ENCODE assay signal across 19 cellular contexts in genomic region chr1:24752305-24752704, GRCh38. TPM values are rescaled to one million over a fixed set of nuclear protein-coding genes. Genes with fewer than 3 reads are reported as not detected.
DNase-seq lines count a peak whose midpoint lies in the region; ATAC-seq, FAIRE-seq and TF ChIP-seq lines count a peak whose summit lies in the region.
"Had no signal": no experiment of that assay in that cellular context is flagged by ENCODE, and none has a peak within 500 bp of the region (broad histone marks: within the 10 kb centered on the region; RNA-seq: fewer than 3 reads in every experiment).

No MANE protein-coding gene starts in this region.

- H3K9me3 ChIP-seq in cardiac muscle cell (ENCODE audit: low read depth): no peaks in the 10 kb centered on the region
- no peaks in the 10 kb centered on the region; the same call in 2 of the 3 replicates for H3K9me3 ChIP-seq in GM12878 (replicated peaks; ENCODE audit: control insufficient read depth, insufficient read depth, low read length)
- H3K9me3 ChIP-seq in muscle layer of duodenum (ENCODE audit: control insufficient read depth in 1 of 2, low read length in 2 of 2): no peaks in the 10 kb centered on the region
- H3K9me3 ChIP-seq in tibial artery: no peaks in the 10 kb centered on the region
- H3K9me3 ChIP-seq: left lung, ovary, spleen had no signal

- ATAC-seq in Right ventricle myocardium superior (ENCODE audit: poor library complexity) (no peak), GM12878 (0 out of 3 replicates have a peak, but pooled peaks have one; percentile 2), HG02759 (IDR thresholded peaks at IDR 0.05; ENCODE audit: unreplicated experiment) (no peak)

- intact Hi-C loops in Right ventricle myocardium superior (cut with DNase I) (no loop called here), GM12878 (cut with micrococcal nuclease; ENCODE audit: unreplicated experiment) (no loop called here), tibial artery (cut with DNase I; ENCODE audit: low total_unique reads) (no loop called here)

- H2AFZ ChIP-seq in GM12878 (ENCODE audit: control insufficient read depth, low read depth, low read length): no peak overlapping the region

- DNase-seq in cardiac muscle cell (ENCODE audit: low read depth in 1 of 2, low spot score in 1 of 2) (no peak), Right ventricle myocardium superior (no peak), GM12878 (ENCODE audit: low read depth, low spot score) (no peak), tibial artery (no peak), GM20000 (ENCODE audit: low spot score) (no peak), medulla oblongata (ENCODE audit: extremely low spot score) (no peak)
- DNase-seq: activated CD4-positive, alpha-beta T cell treated with anti-CD3 and anti-CD28 coated beads, Interleukin-2, amount 10 ng/mL, durations not matched to agents 7 days and 5 days; activated naive CD4-positive, alpha-beta T cell; left lung; NCI-H1930; NK-92 treated with Interleukin-12 subunit alpha and Interleukin-12 subunit beta, amount 100 ng/mL, for 24 hours; ovary; stimulated activated CD8-positive, alpha-beta memory T cell treated with anti-CD3 and anti-CD28 coated beads, Interleukin-4, amount 100 ng/mL, for 48 hours; SW 1271 had no signal

- H3K4me2 ChIP-seq in GM12878 (ENCODE audit: control insufficient read depth, insufficient read depth): no peak overlapping the region

- SMC1A ChIA-PET in GM12878 (lab: Charles Lee; ENCODE audit: uncharacterized antibody, unreplicated experiment): interaction anchor here (0.7 to 9.5 kb wide), 16 partner anchors 9 to 83 kb away, joined by 3 to 174 read pairs (median 5); no protein-coding TSS in a partner anchor

- H3K4me3 ChIP-seq in cardiac muscle cell: no peak overlapping the region
- no peak overlapping the region for H3K4me3 ChIP-seq in GM12878
- H3K4me3 ChIP-seq in muscle layer of duodenum (ENCODE audit: low read depth in 1 of 2, low read length in 2 of 2): peak overlapping the region in 1 of 2 donors; percentile 24
- H3K4me3 ChIP-seq in tibial artery: peak overlapping the region; percentile 30 to 40
- H3K4me3 ChIP-seq: BLaER1 treated with 17β-estradiol and CSF1 and Interleukin-3, amounts not matched to agents 10 nM and 100 nM; left lung; ovary; spleen had no signal

- RAD21 ChIA-PET in GM12878 (lab: Charles Lee; ENCODE audit: unreplicated experiment): interaction anchor here (0.5 to 2.1 kb wide), 7 partner anchors 11 to 78 kb away, joined by 3 to 21 read pairs (median 3); no protein-coding TSS in a partner anchor

- H3K27ac ChIP-seq in cardiac muscle cell (peak overlapping the region; percentile 16), GM12878 (ENCODE audit: control insufficient read depth, insufficient read depth) (no peak overlapping the region), muscle layer of duodenum (ENCODE audit: low read length) (peak overlapping the region; percentile 24), tibial artery (peak overlapping the region; percentile 77 to 91)
- H3K27ac ChIP-seq: BLaER1 treated with 17β-estradiol and CSF1 and Interleukin-3, amounts not matched to agents 10 nM and 100 nM; epithelial cell of prostate; left lung; ovary; spleen had no signal

- no peak for TF ChIP-seq POLR2A in GM12878 (IDR thresholded peaks at IDR 0.05; ENCODE audit: low read depth, low read length)

- no peak for TF ChIP-seq EP300 in GM12878 (IDR thresholded peaks at IDR 0.05; ENCODE audit: borderline replicate concordance in 1 of 2, control insufficient read depth in 1 of 2, low read depth in 2 of 2, low read length in 2 of 2)

- no peak overlapping the region for H3K9ac ChIP-seq in GM12878 (ENCODE audit: control insufficient read depth, insufficient read depth, low read length)
- H3K9ac ChIP-seq: BLaER1 treated with 17β-estradiol and CSF1 and Interleukin-3, amounts not matched to agents 10 nM and 100 nM had no signal

- in situ Hi-C loops in GM12878 (cut with MboI): no loop called here

- TF ChIP-seq CTCF in cardiac muscle cell (IDR thresholded peaks at IDR 0.05; ENCODE audit: low read depth, low read length): no peak
- TF ChIP-seq CTCF in GM12878 (IDR thresholded peaks at IDR 0.05 in 2 of 3, conservative IDR thresholded peaks at IDR 0.05 in 1 of 3; ENCODE audit: control insufficient read depth in 2 of 3, extremely low read depth in 1 of 3, insufficient read depth in 1 of 3, low read depth in 3 of 3, low read length in 3 of 3): no peak
- no peak for TF ChIP-seq CTCF in tibial artery (IDR thresholded peaks at IDR 0.05)
- TF ChIP-seq CTCF in GM20000 (IDR thresholded peaks at IDR 0.05; ENCODE audit: extremely low read depth, missing control alignments): no peak

- POLR2A ChIA-PET in GM12878 (lab: Charles Lee): interaction anchor here (0.5 to 1.7 kb wide), 5 partner anchors 11 to 58 kb away, joined by 3 to 14 read pairs (median 3); no protein-coding TSS in a partner anchor

- H3K36me3 ChIP-seq in cardiac muscle cell (no peaks in the 10 kb centered on the region), GM12878 (ENCODE audit: control insufficient read depth in 2 of 2, insufficient read depth in 2 of 2, low read length in 1 of 2) (peaks cover 0 to 6% of the 10 kb centered on the region in 2 experiments; a peak in 1 of 4 replicates), muscle layer of duodenum (ENCODE audit: control insufficient read depth in 1 of 2, insufficient read depth in 2 of 2, low read length in 2 of 2) (no peaks in the 10 kb centered on the region), tibial artery (no peaks in the 10 kb centered on the region)
- H3K36me3 ChIP-seq: ovary, spleen had no signal

- peaks cover 68% of the 10 kb centered on the region for H3K79me2 ChIP-seq in GM12878 (ENCODE audit: control insufficient read depth, insufficient read depth, low read length)

- no TSS peak for BruUV-seq in GM12878 (replicated peaks; lab: Mats Ljungman, UMichigan)

- no peak for FAIRE-seq in GM12878 (lab: Jason Lieb, UNC)

- H3K4me1 ChIP-seq in cardiac muscle cell (ENCODE audit: low read depth) (peaks cover 30% of the 10 kb centered on the region), GM12878 (ENCODE audit: control insufficient read depth, insufficient read depth, low read length) (peaks cover 9% of the 10 kb centered on the region; the same call in 1 of the 2 replicates), muscle layer of duodenum (ENCODE audit: control insufficient read depth in 1 of 2, insufficient read depth in 2 of 2, low read length in 2 of 2) (peaks cover 0 to 46% of the 10 kb centered on the region in 2 donors), tibial artery (peaks cover 0 to 93% (median 51%) of the 10 kb centered on the region in 4 donors)

- H3K27me3 ChIP-seq in cardiac muscle cell: no peaks in the 10 kb centered on the region
- no peaks in the 10 kb centered on the region for H3K27me3 ChIP-seq in GM12878 (replicated peaks in 1 of 2; ENCODE audit: control insufficient read depth in 2 of 2, insufficient read depth in 2 of 2, low read length in 1 of 2)
- H3K27me3 ChIP-seq in muscle layer of duodenum (ENCODE audit: low read depth, low read length): no peaks in the 10 kb centered on the region
- no peaks in the 10 kb centered on the region for H3K27me3 ChIP-seq in tibial artery
- H3K27me3 ChIP-seq: BLaER1 treated with 17β-estradiol and CSF1 and Interleukin-3, amounts not matched to agents 10 nM and 100 nM; left lung; ovary; spleen had no signal

- CTCF ChIA-PET in GM12878 (lab: Yijun Ruan, JAX): interaction anchor here (0.7 to 2.2 kb wide), 11 partner anchors 11 to 336 kb away, joined by 3 to 18 read pairs (median 3); no protein-coding TSS in a partner anchor

- WGBS in GM12878 (ENCODE audit: insufficient coverage, insufficient replicate concordance, low lambda C conversion rate, missing lambda C conversion rate): 80% methylated on average over 3 of the region's 3 CpGs

- TF ChIP-seq RAD21 in GM12878 (IDR thresholded peaks at IDR 0.05; ENCODE audit: insufficient read depth, low read depth, low read length): no peak

- H4K20me1 ChIP-seq in GM12878 (ENCODE audit: control insufficient read depth, insufficient read depth): no peaks in the 10 kb centered on the region; the same call in 1 of the 2 replicates

TF ChIP-seq in GM12878, 131 proteins besides CTCF, POLR2A, EP300 and RAD21:
- TF ChIP-seq ZNF622 (IDR thresholded peaks at IDR 0.05) (no peak), MEF2B (IDR thresholded peaks at IDR 0.05; ENCODE audit: partially characterized antibody, poor library complexity, severe bottlenecking) (no peak), CREM (IDR thresholded peaks at IDR 0.05; ENCODE audit: low read depth) (no peak)
TF ChIP-seq in GM12878: peak in this region for 0.

RNA-seq across cellular contexts. Expression of gene CLIC4, which starts 7.1 kb away (rescaled TPM):
- 174 and 361 TPM in 2 replicates for total RNA-seq in cardiac muscle cell
- 136 and 221 TPM in 2 replicates for polyA plus RNA-seq in cardiac muscle cell
- total RNA-seq in Right ventricle myocardium superior: 334 TPM
- total RNA-seq in GM12878 (2013; cell fraction: nucleolus; rRNA removed): 47.2 and 52.6 TPM in 2 replicates
- total RNA-seq in GM12878 (2014; rRNA removed): 58.7 and 75.0 TPM in 2 replicates
- total RNA-seq in GM12878 (2014; rRNA removed; fragmentation: Illumina TruSeq; extraction: Trizol): 79.4 and 81.4 TPM in 2 replicates
- 107 and 112 TPM in 2 replicates for total RNA-seq in GM12878 (2021)
- 17.7 TPM for polyA plus RNA-seq in GM12878 (2011; ENCODE audit: low read depth)
- 50.2 and 59.5 TPM in 2 replicates for polyA plus RNA-seq in GM12878 (2011; rRNA removed)
- 24.1 and 32.8 TPM in 2 replicates for polyA plus RNA-seq in GM12878 (2011; cell fraction: cytosol; rRNA removed)
- polyA plus RNA-seq in GM12878 (2011; cell fraction: nucleus; rRNA removed): 18.8 and 20.0 TPM in 2 replicates
- polyA plus RNA-seq in GM12878 (2012): 35.1 and 43.5 TPM in 2 replicates
- polyA plus RNA-seq in GM12878 (2014; fragmentation: Illumina TruSeq; extraction: Trizol): 92.6 and 119 TPM in 2 replicates
- polyA plus RNA-seq in GM12878 (2014; fragmentation: Nextera tagmentation; extraction: Ambion mirVana): 10 to 100 TPM; 20.4 to 26.5 TPM
- 44.1 and 59.9 TPM in 2 replicates for polyA plus RNA-seq in GM12878 (2014; rRNA removed)
- 100 to 1,000 TPM in 1 of 2 experiments, 10 to 100 TPM in 1; 97.9 to 102 TPM for polyA plus RNA-seq in GM12878 (2016; fragmentation: Nextera tagmentation; extraction: Ambion mirVana)
- 17.1 and 23.8 TPM in 2 replicates for polyA minus RNA-seq in GM12878 (2011; rRNA and poly(A)+ RNA removed)
- 18.4 and 21.4 TPM in 2 replicates for polyA minus RNA-seq in GM12878 (2011; cell fraction: cytosol; rRNA and poly(A)+ RNA removed)
- 10.4 and 16.9 TPM in 2 replicates for polyA minus RNA-seq in GM12878 (2011; cell fraction: nucleus; rRNA and poly(A)+ RNA removed)

Comparison
In these comparisons a context has a peak if more than half of its experiments do, and no peak if none do; other contexts are left out.
1. H3K4me3 ChIP-seq: peak in tibial artery (2 of 2); none in cardiac muscle cell (single experiment) and GM12878 (single experiment).